Comparison of ENCODE assay signal across 16 cellular contexts in genomic region chr11:382081-382643, GRCh38. TPM values are rescaled to one million over a fixed set of nuclear protein-coding genes. Genes with fewer than 3 reads are reported as not detected.
A peak's percentile ranks its signal among the peaks of the same experiment; 100 is the strongest.
DNase-seq lines count a peak whose midpoint lies in the region; ATAC-seq and TF ChIP-seq lines count a peak whose summit lies in the region.
"Had no signal": no experiment of that assay in that cellular context is flagged by ENCODE, and none has a peak within 500 bp of the region (broad histone marks: within the 10 kb centered on the region; RNA-seq: fewer than 3 reads in every experiment).

No MANE protein-coding gene starts in this region.

- POLR2A ChIA-PET in RWPE1 (lab: Yijun Ruan, JAX; ENCODE audit: low non-redundant PET), result no interaction called here

- no peak overlapping the region for H3K9ac ChIP-seq in endodermal cell (ENCODE audit: extremely low read depth, low read length, poor library complexity, severe bottlenecking)
- H3K9ac ChIP-seq in neuronal stem cell (ENCODE audit: low read depth, low read length, poor library complexity), result no peak overlapping the region

- no peak overlapping the region for H2AFZ ChIP-seq in neuronal stem cell (ENCODE audit: low read length)

- H3K27ac ChIP-seq in right atrium auricular region, result no peak overlapping the region
- H3K27ac ChIP-seq in RWPE1, result peak overlapping the region; percentile 48
- no peak overlapping the region for H3K27ac ChIP-seq in endodermal cell (ENCODE audit: low read depth, low read length)
- H3K27ac ChIP-seq in neuronal stem cell (replicated peaks; ENCODE audit: low read length), result no peak overlapping the region
- H3K27ac ChIP-seq: SJCRH30 had no signal

- ATAC-seq in Right ventricle myocardium inferior, result no peak
- ATAC-seq in GM21423 (IDR thresholded peaks at IDR 0.05; ENCODE audit: unreplicated experiment), result no peak
- ATAC-seq in HG02885 (IDR thresholded peaks at IDR 0.05; ENCODE audit: poor library complexity, unreplicated experiment), result no peak

- no peak overlapping the region for H3K4me3 ChIP-seq in right atrium auricular region
- no peak overlapping the region for H3K4me3 ChIP-seq in endodermal cell (ENCODE audit: low read length)
- H3K4me3 ChIP-seq in neuronal stem cell (ENCODE audit: low read length in 2 of 2), result no peak overlapping the region
- H3K4me3 ChIP-seq: SJCRH30 had no signal

- no peak overlapping the region for H3K18ac ChIP-seq in neuronal stem cell (ENCODE audit: low read length)

- no peak overlapping the region for H2BK120ac ChIP-seq in neuronal stem cell (ENCODE audit: low read depth, low read length)

- peak overlapping the region; percentile 61 for H3K27ac Mint-ChIP-seq in endodermal cell

- no peak overlapping the region for H3K4me3 Mint-ChIP-seq in endodermal cell

- 93 to 100% methylated on average over 4 to 11 of the region's 11 CpGs for WGBS in endodermal cell (ENCODE audit: insufficient coverage in 1 of 2, insufficient read length in 1 of 2), 2 experiments
- WGBS in neuronal stem cell (ENCODE audit: extremely low coverage in 2 of 2, insufficient read length in 2 of 2, insufficient replicate concordance in 1 of 2), 2 donors, result no CpG with 5 or more reads among the region's 11 CpGs

- H3K79me1 ChIP-seq in neuronal stem cell (ENCODE audit: low read depth, low read length), result peaks cover 12% of the 10 kb centered on the region

- no peak overlapping the region for H4K8ac ChIP-seq in neuronal stem cell (ENCODE audit: low read depth, low read length)

- H3K27me3 ChIP-seq in right atrium auricular region, result no peaks in the 10 kb centered on the region
- no peaks in the 10 kb centered on the region for H3K27me3 ChIP-seq in endodermal cell (ENCODE audit: control insufficient read depth, insufficient read depth, low read length, poor library complexity, severe bottlenecking)
- H3K27me3 ChIP-seq in neuronal stem cell (ENCODE audit: control insufficient read depth in 3 of 3, insufficient read depth in 3 of 3, low read depth in 1 of 3, low read length in 3 of 3), result no peaks in the 10 kb centered on the region
- H3K27me3 ChIP-seq: SJCRH30 had no signal

- H2BK12ac ChIP-seq in neuronal stem cell (ENCODE audit: low read length), result no peak overlapping the region

- H3K9me3 ChIP-seq in right atrium auricular region (peaks cover 0 to 11% of the 10 kb centered on the region in 2 donors), endodermal cell (ENCODE audit: control insufficient read depth, low read length) (no peaks in the 10 kb centered on the region), neuronal stem cell (replicated peaks in 1 of 2; ENCODE audit: control insufficient read depth in 2 of 2, insufficient read depth in 1 of 2, low read depth in 1 of 2, low read length in 2 of 2) (peaks cover 13 to 14% of the 10 kb centered on the region in 2 donors)
- H3K9me3 ChIP-seq: SJCRH30 had no signal

- H3K27me3 Mint-ChIP-seq in endodermal cell (ENCODE audit: insufficient read depth), result peaks cover 6% of the 10 kb centered on the region

- no peaks in the 10 kb centered on the region for H3K4me1 Mint-ChIP-seq in endodermal cell
- H3K4me1 Mint-ChIP-seq: CD14-positive monocyte had no signal

- no peak overlapping the region for H3K14ac ChIP-seq in neuronal stem cell (ENCODE audit: low read length)

- no peak overlapping the region for H4K91ac ChIP-seq in neuronal stem cell (ENCODE audit: low read depth, low read length, poor library complexity)

- no peaks in the 10 kb centered on the region for H3K4me1 ChIP-seq in right atrium auricular region
- H3K4me1 ChIP-seq in endodermal cell (ENCODE audit: control insufficient read depth, insufficient read depth, low read length), result no peaks in the 10 kb centered on the region
- no peaks in the 10 kb centered on the region for H3K4me1 ChIP-seq in neuronal stem cell (ENCODE audit: control insufficient read depth in 2 of 2, insufficient read depth in 1 of 2, low read depth in 1 of 2, low read length in 2 of 2)
- H3K4me1 ChIP-seq: SJCRH30 had no signal

- peak overlapping the region; percentile 53 for H2BK5ac ChIP-seq in neuronal stem cell (ENCODE audit: low read length)

- H3K23ac ChIP-seq in neuronal stem cell (ENCODE audit: low read depth, low read length, poor library complexity), result peak overlapping the region; percentile 65

- CTCF ChIA-PET in RWPE1 (lab: Yijun Ruan, JAX), result no interaction called here

- no peak overlapping the region for H3K4me2 ChIP-seq in neuronal stem cell (ENCODE audit: insufficient read depth, low read length, poor library complexity, severe bottlenecking)

- H3K36me3 ChIP-seq in right atrium auricular region (no peaks in the 10 kb centered on the region), endodermal cell (ENCODE audit: control insufficient read depth, insufficient read depth, low read length) (no peaks in the 10 kb centered on the region), neuronal stem cell (replicated peaks in 1 of 2; ENCODE audit: control insufficient read depth in 2 of 2, insufficient read depth in 2 of 2, low read length in 2 of 2) (peaks cover 27 to 56% of the 10 kb centered on the region in 2 donors)
- H3K36me3 ChIP-seq: SJCRH30 had no signal

- H2AK5ac ChIP-seq in neuronal stem cell (ENCODE audit: low read depth, low read length), result no peak overlapping the region

- TF ChIP-seq CTCF in right atrium auricular region (IDR thresholded peaks at IDR 0.05), result no peak
- no peak for TF ChIP-seq CTCF in RWPE1 (conservative IDR thresholded peaks at IDR 0.05; ENCODE audit: low read depth)
- no peak for TF ChIP-seq CTCF in endodermal cell (conservative IDR thresholded peaks at IDR 0.05)

- DNase-seq in Right ventricle myocardium inferior (ENCODE audit: missing footprints) (peak; percentile 8), right atrium auricular region (ENCODE audit: low spot score) (no peak), RWPE1 (ENCODE audit: low spot score) (no peak), endodermal cell (no peak), neuronal stem cell (ENCODE audit: low spot score) (no peak), NCI-H226 (no peak)
- DNase-seq: DMS79, GOT3, NCI-H1105, NCI-H187, SJCRH30 had no signal

- no peak overlapping the region for H2BK15ac ChIP-seq in neuronal stem cell (ENCODE audit: low read length)

- intact Hi-C loops in Right ventricle myocardium inferior (cut with DNase I), result no loop called here

- no peak overlapping the region for H3K4ac ChIP-seq in neuronal stem cell (ENCODE audit: low read length)

- peaks cover 23% of the 10 kb centered on the region for H3K36me3 Mint-ChIP-seq in endodermal cell (ENCODE audit: low read depth)

- peaks cover 5% of the 10 kb centered on the region for H3K9me3 Mint-ChIP-seq in endodermal cell

RNA-seq across cellular contexts. Expression of gene PKP3, which starts 11.8 kb away (rescaled TPM):
- total RNA-seq in Right ventricle myocardium inferior (0.32 TPM), right atrium auricular region (1 to 10 TPM in 1 of 2 donors, under 1 TPM in 1; 0.43 to 1.0 TPM), endodermal cell (10 to 100 TPM; 35.4 to 44.8 TPM)
- 1.2 TPM for polyA plus RNA-seq in endodermal cell (2013, experiment 1 of 2)
- polyA plus RNA-seq in endodermal cell (2013, experiment 2 of 2), result 0.62 TPM
- 0.40 TPM for polyA plus RNA-seq in neuronal stem cell (2013, experiment 1 of 2)
- polyA plus RNA-seq in neuronal stem cell (2013, experiment 2 of 2), result 0.40 TPM
- total RNA-seq: SJCRH30 had no signal
- polyA plus RNA-seq: CD14-positive monocyte had no signal

RNA-seq across cellular contexts. Expression of gene B4GALNT4, which starts 12.9 kb away (rescaled TPM):
- total RNA-seq in Right ventricle myocardium inferior (0.54 TPM), right atrium auricular region (under 1 TPM in 1 of 2 donors, not detected in 1; 0.39 TPM), endodermal cell (100 to 1,000 TPM; 109 to 118 TPM)
- 126 TPM for polyA plus RNA-seq in endodermal cell (2013, experiment 1 of 2)
- 105 TPM for polyA plus RNA-seq in endodermal cell (2013, experiment 2 of 2)
- 87.0 TPM for polyA plus RNA-seq in neuronal stem cell (2013, experiment 1 of 2)
- 87.3 TPM for polyA plus RNA-seq in neuronal stem cell (2013, experiment 2 of 2)
- total RNA-seq: RPMI7951 had no signal
- polyA plus RNA-seq: CD14-positive monocyte had no signal

RNA-seq across cellular contexts. Expression of gene SIGIRR, which starts 32.6 kb away (rescaled TPM):
- total RNA-seq in Right ventricle myocardium inferior (50.0 TPM), right atrium auricular region (10 to 100 TPM; 26.6 to 33.3 TPM), endodermal cell (10 to 100 TPM; 63.3 to 67.4 TPM)
- polyA plus RNA-seq in endodermal cell (2013, experiment 1 of 2), result 18.6 TPM
- 14.9 TPM for polyA plus RNA-seq in endodermal cell (2013, experiment 2 of 2)
- polyA plus RNA-seq in neuronal stem cell (2013, experiment 1 of 2), result 15.1 TPM
- 13.4 TPM for polyA plus RNA-seq in neuronal stem cell (2013, experiment 2 of 2)
- total RNA-seq: SJCRH30 had no signal

RNA-seq across cellular contexts. Expression of gene ANO9, which starts 59.6 kb away (rescaled TPM):
- total RNA-seq in Right ventricle myocardium inferior (0.41 TPM), right atrium auricular region (under 1 TPM; 0.11 to 0.75 TPM), endodermal cell (10 to 100 TPM; 16.8 to 17.8 TPM)
- polyA plus RNA-seq in endodermal cell (2013, experiment 1 of 2), result 1.2 TPM
- 0.50 TPM for polyA plus RNA-seq in endodermal cell (2013, experiment 2 of 2)
- 2.8 TPM for polyA plus RNA-seq in neuronal stem cell (2013, experiment 1 of 2)
- 1.9 TPM for polyA plus RNA-seq in neuronal stem cell (2013, experiment 2 of 2)
- total RNA-seq: A172, RPMI7951 had no signal

Comparison
In these comparisons a context has a peak if more than half of its experiments do, and no peak if none do; other contexts are left out.
1. RNA of gene PKP3, which starts 11.8 kb away (total RNA-seq): 35.4 to 44.8 TPM in endodermal cell; 0.43 to 1.0 TPM in right atrium auricular region and 0.32 TPM in Right ventricle myocardium inferior (single experiment); every median in the first group is over 10 times any median in the second.
2. RNA of gene B4GALNT4, which starts 12.9 kb away (total RNA-seq): 109 to 118 TPM in endodermal cell; 0.54 TPM in Right ventricle myocardium inferior (single experiment) and 0.39 TPM in right atrium auricular region; every median in the first group is over 10 times any median in the second.